ENCODE assay signal across 1 cellular context in the genomic region with DNA sequence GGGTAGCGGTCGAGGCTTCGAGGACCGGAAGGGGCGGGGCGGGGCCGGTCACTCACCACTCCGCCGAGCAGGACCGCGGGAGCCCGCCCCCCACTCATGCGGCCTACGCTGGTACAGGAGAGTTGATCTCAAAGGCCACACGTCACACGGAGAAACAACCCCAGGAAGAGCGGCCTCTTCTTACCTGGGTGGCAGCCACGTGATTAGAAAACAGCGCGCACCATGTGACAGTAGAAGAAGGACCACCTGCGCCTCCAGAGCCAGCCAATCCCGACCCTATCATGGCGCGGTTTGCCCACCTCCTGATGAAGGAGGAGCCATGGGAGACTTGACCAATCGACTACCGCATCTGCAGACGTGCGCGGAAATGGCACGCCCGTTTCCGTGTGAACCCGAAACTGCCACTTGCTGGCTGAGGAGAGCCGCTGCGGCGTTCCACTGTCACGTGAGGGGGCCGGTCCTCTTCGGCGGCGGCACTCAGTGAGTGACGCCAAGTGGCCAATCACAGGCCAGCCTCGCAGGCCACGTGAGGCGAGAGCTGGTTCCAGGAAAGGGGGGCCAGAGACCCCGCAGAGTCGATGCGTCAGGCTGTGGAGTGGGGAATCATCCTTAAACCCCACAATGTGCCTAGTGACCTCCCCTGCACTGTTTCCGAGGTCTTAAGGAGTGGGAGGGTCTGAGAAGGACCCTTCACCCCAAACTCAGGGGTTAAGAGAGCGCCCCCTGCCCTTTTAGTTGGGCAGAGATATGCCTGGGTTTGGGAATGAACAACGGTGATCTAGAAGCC.
TF ChIP-seq lines count a peak whose summit lies in the region.

A gene with protein sequence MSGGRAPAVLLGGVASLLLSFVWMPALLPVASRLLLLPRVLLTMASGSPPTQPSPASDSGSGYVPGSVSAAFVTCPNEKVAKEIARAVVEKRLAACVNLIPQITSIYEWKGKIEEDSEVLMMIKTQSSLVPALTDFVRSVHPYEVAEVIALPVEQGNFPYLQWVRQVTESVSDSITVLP (minus strand): TSS at position 205 of the 787 bp plus-strand sequence. CDS start 107 bp downstream, at position 98.

TF ChIP-seq in K562, 482 proteins besides CTCF, POLR2A, EP300 and RAD21 (continued from another document and continues in another):
- TF ChIP-seq SFPQ (IDR thresholded peaks at IDR 0.05; ENCODE audit: low read depth, low read length) (no peak), NCOR1 (IDR thresholded peaks at IDR 0.05) (0 out of 2 replicates have a peak, but pooled peaks have one; percentile 45), ASH1L (IDR thresholded peaks at IDR 0.05; ENCODE audit: borderline replicate concordance, low read depth, partially characterized antibody) (peak; percentile 93), HMG20A (CRISPR knock-in tag; conservative IDR thresholded peaks at IDR 0.05) (no peak), DACH1 (IDR thresholded peaks at IDR 0.05; ENCODE audit: partially characterized antibody) (no peak), HNRNPLL (IDR thresholded peaks at IDR 0.05; ENCODE audit: low read depth, low read length, poor library complexity, severe bottlenecking) (peak; percentile 67), HDAC1 (IDR thresholded peaks at IDR 0.05) (peak in 1 of 2 experiments; percentile 97; a peak in 2 of 4 replicates), ZNF347 (CRISPR knock-in tag; IDR thresholded peaks at IDR 0.05; ENCODE audit: low read depth) (no peak), NCOA2 (IDR thresholded peaks at IDR 0.05; ENCODE audit: partially characterized antibody in 2 of 2) (no peak), COPS2 (conservative IDR thresholded peaks at IDR 0.05) (no peak), STAT5B (CRISPR knock-in tag; IDR thresholded peaks at IDR 0.05) (no peak), NFXL1 (CRISPR knock-in tag; IDR thresholded peaks at IDR 0.05) (no peak), ZNF76 (CRISPR knock-in tag; IDR thresholded peaks at IDR 0.05; ENCODE audit: borderline replicate concordance) (no peak), OTX1 (CRISPR knock-in tag; IDR thresholded peaks at IDR 0.05) (no peak; the same call in 1 of the 2 replicates), PCBP2 (IDR thresholded peaks at IDR 0.05; ENCODE audit: low read depth, low read length, poor library complexity, severe bottlenecking) (no peak), ZNF224 (CRISPR knock-in tag; IDR thresholded peaks at IDR 0.05) (no peak), SMAD2 (IDR thresholded peaks at IDR 0.05; ENCODE audit: low read depth, low read length) (no peak), ZNF764 (CRISPR knock-in tag; IDR thresholded peaks at IDR 0.05; ENCODE audit: low read depth) (0 out of 2 replicates have a peak, but pooled peaks have one; percentile 35), MYNN (IDR thresholded peaks at IDR 0.05) (no peak), MYNN (CRISPR knock-in tag; IDR thresholded peaks at IDR 0.05) (no peak), SMARCB1 (IDR thresholded peaks at IDR 0.05; ENCODE audit: insufficient read length, low read depth) (no peak), ZKSCAN3 (CRISPR knock-in tag; IDR thresholded peaks at IDR 0.05) (no peak), SPI1 (IDR thresholded peaks at IDR 0.05; ENCODE audit: borderline replicate concordance, low read depth, low read length) (no peak), HLTF (IDR thresholded peaks at IDR 0.05) (no peak)
- TF ChIP-seq, protein P1, sequence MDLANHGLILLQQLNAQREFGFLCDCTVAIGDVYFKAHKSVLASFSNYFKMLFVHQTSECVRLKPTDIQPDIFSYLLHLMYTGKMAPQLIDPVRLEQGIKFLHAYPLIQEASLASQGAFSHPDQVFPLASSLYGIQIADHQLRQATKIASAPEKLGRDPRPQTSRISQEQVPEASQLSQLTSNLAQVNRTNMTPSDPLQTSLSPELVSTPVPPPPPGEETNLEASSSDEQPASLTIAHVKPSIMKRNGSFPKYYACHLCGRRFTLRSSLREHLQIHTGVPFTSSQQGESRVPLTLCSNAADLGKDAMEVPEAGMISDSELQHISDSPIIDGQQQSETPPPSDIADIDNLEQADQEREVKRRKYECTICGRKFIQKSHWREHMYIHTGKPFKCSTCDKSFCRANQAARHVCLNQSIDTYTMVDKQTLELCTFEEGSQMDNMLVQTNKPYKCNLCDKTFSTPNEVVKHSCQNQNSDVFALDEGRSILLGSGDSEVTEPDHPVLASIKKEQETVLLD (IDR thresholded peaks at IDR 0.05) = peak; percentile 73
- TF ChIP-seq, protein P2, sequence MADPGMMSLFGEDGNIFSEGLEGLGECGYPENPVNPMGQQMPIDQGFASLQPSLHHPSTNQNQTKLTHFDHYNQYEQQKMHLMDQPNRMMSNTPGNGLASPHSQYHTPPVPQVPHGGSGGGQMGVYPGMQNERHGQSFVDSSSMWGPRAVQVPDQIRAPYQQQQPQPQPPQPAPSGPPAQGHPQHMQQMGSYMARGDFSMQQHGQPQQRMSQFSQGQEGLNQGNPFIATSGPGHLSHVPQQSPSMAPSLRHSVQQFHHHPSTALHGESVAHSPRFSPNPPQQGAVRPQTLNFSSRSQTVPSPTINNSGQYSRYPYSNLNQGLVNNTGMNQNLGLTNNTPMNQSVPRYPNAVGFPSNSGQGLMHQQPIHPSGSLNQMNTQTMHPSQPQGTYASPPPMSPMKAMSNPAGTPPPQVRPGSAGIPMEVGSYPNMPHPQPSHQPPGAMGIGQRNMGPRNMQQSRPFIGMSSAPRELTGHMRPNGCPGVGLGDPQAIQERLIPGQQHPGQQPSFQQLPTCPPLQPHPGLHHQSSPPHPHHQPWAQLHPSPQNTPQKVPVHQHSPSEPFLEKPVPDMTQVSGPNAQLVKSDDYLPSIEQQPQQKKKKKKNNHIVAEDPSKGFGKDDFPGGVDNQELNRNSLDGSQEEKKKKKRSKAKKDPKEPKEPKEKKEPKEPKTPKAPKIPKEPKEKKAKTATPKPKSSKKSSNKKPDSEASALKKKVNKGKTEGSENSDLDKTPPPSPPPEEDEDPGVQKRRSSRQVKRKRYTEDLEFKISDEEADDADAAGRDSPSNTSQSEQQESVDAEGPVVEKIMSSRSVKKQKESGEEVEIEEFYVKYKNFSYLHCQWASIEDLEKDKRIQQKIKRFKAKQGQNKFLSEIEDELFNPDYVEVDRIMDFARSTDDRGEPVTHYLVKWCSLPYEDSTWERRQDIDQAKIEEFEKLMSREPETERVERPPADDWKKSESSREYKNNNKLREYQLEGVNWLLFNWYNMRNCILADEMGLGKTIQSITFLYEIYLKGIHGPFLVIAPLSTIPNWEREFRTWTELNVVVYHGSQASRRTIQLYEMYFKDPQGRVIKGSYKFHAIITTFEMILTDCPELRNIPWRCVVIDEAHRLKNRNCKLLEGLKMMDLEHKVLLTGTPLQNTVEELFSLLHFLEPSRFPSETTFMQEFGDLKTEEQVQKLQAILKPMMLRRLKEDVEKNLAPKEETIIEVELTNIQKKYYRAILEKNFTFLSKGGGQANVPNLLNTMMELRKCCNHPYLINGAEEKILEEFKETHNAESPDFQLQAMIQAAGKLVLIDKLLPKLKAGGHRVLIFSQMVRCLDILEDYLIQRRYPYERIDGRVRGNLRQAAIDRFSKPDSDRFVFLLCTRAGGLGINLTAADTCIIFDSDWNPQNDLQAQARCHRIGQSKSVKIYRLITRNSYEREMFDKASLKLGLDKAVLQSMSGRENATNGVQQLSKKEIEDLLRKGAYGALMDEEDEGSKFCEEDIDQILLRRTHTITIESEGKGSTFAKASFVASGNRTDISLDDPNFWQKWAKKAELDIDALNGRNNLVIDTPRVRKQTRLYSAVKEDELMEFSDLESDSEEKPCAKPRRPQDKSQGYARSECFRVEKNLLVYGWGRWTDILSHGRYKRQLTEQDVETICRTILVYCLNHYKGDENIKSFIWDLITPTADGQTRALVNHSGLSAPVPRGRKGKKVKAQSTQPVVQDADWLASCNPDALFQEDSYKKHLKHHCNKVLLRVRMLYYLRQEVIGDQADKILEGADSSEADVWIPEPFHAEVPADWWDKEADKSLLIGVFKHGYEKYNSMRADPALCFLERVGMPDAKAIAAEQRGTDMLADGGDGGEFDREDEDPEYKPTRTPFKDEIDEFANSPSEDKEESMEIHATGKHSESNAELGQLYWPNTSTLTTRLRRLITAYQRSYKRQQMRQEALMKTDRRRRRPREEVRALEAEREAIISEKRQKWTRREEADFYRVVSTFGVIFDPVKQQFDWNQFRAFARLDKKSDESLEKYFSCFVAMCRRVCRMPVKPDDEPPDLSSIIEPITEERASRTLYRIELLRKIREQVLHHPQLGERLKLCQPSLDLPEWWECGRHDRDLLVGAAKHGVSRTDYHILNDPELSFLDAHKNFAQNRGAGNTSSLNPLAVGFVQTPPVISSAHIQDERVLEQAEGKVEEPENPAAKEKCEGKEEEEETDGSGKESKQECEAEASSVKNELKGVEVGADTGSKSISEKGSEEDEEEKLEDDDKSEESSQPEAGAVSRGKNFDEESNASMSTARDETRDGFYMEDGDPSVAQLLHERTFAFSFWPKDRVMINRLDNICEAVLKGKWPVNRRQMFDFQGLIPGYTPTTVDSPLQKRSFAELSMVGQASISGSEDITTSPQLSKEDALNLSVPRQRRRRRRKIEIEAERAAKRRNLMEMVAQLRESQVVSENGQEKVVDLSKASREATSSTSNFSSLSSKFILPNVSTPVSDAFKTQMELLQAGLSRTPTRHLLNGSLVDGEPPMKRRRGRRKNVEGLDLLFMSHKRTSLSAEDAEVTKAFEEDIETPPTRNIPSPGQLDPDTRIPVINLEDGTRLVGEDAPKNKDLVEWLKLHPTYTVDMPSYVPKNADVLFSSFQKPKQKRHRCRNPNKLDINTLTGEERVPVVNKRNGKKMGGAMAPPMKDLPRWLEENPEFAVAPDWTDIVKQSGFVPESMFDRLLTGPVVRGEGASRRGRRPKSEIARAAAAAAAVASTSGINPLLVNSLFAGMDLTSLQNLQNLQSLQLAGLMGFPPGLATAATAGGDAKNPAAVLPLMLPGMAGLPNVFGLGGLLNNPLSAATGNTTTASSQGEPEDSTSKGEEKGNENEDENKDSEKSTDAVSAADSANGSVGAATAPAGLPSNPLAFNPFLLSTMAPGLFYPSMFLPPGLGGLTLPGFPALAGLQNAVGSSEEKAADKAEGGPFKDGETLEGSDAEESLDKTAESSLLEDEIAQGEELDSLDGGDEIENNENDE (IDR thresholded peaks at IDR 0.05; ENCODE audit: low read depth, low read length) = no peak
- TF ChIP-seq, protein P3, sequence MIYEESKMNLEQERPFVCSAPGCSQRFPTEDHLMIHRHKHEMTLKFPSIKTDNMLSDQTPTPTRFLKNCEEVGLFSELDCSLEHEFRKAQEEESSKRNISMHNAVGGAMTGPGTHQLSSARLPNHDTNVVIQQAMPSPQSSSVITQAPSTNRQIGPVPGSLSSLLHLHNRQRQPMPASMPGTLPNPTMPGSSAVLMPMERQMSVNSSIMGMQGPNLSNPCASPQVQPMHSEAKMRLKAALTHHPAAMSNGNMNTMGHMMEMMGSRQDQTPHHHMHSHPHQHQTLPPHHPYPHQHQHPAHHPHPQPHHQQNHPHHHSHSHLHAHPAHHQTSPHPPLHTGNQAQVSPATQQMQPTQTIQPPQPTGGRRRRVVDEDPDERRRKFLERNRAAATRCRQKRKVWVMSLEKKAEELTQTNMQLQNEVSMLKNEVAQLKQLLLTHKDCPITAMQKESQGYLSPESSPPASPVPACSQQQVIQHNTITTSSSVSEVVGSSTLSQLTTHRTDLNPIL (CRISPR knock-in tag; IDR thresholded peaks at IDR 0.05) = no peak
- TF ChIP-seq, protein P4, sequence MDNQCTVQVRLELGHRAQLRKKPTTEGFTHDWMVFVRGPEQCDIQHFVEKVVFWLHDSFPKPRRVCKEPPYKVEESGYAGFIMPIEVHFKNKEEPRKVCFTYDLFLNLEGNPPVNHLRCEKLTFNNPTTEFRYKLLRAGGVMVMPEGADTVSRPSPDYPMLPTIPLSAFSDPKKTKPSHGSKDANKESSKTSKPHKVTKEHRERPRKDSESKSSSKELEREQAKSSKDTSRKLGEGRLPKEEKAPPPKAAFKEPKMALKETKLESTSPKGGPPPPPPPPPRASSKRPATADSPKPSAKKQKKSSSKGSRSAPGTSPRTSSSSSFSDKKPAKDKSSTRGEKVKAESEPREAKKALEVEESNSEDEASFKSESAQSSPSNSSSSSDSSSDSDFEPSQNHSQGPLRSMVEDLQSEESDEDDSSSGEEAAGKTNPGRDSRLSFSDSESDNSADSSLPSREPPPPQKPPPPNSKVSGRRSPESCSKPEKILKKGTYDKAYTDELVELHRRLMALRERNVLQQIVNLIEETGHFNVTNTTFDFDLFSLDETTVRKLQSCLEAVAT (IDR thresholded peaks at IDR 0.05) = peak in 1 of 2 experiments; percentile 99; a peak in 2 of 4 replicates
- TF ChIP-seq, protein P5, sequence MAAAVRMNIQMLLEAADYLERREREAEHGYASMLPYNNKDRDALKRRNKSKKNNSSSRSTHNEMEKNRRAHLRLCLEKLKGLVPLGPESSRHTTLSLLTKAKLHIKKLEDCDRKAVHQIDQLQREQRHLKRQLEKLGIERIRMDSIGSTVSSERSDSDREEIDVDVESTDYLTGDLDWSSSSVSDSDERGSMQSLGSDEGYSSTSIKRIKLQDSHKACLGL (CRISPR knock-in tag; IDR thresholded peaks at IDR 0.05; ENCODE audit: borderline replicate concordance, poor library complexity, severe bottlenecking) = peak; percentile 75
- TF ChIP-seq, protein P6, sequence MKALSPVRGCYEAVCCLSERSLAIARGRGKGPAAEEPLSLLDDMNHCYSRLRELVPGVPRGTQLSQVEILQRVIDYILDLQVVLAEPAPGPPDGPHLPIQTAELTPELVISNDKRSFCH (CRISPR knock-in tag; IDR thresholded peaks at IDR 0.05) = no peak
- TF ChIP-seq, protein P6 (tag; IDR thresholded peaks at IDR 0.05) = peak; percentile 72
